ENCODE assay signal across 8 cellular contexts in the genomic region with DNA sequence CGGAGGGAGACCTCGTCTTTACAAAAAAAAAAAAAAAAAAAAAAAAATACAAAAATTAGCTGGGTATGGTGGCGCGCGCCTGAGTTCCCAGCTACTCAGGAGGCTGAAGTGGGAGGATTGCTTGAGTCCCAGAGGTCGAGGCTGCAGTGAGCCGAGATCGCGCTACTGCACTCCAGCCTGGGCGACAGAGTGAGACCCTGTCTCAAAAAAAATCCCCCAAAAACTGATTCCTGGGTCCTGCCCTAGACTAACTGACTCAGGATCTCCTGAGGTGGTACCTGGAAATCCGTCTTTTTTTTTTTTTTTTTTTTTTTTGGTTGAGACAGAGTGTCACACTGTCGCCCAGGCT. TPM values are rescaled to one million over a fixed set of nuclear protein-coding genes. Genes with fewer than 3 reads are reported as not detected.
DNase-seq lines count a peak whose midpoint lies in the region; ATAC-seq, FAIRE-seq and TF ChIP-seq lines count a peak whose summit lies in the region.
"Not testable (repeated sequence)": the region's sequence is repeated elsewhere in the genome, so short reads cannot be mapped to it uniquely, and the experiment has no call there.

No MANE protein-coding gene starts in this region.

- peaks cover 3 to 11% (median 9%) of the 10 kb centered on the region in 3 donors for H3K4me1 Mint-ChIP-seq in CD8-positive, alpha-beta memory T cell
- H3K4me1 Mint-ChIP-seq in brain: peaks cover 17% of the 10 kb centered on the region

- CTCF ChIA-PET in CD8-positive, alpha-beta memory T cell (lab: Charles Lee): interaction anchor here (0.5 to 4.0 kb wide), 7 partner anchors 11 to 982 kb away, joined by 3 to 45 read pairs (median 3); a partner anchor contains a TSS

- peak overlapping the region; percentile 66 for H3K4me3 ChIP-seq in CD8-positive, alpha-beta memory T cell (ENCODE audit: low read length)
- H3K4me3 ChIP-seq in KMS-11 (IDR thresholded peaks at IDR 0.05; ENCODE audit: insufficient read depth, low read depth, low read length): not testable (repeated sequence)
- peak overlapping the region; percentile 73 for H3K4me3 ChIP-seq in WI38 (ENCODE audit: low read depth, low read length)
- peak overlapping the region; percentile 75 for H3K4me3 ChIP-seq in fibroblast of mammary gland (ENCODE audit: control insufficient read depth, low read depth, low read length)
- H3K4me3 ChIP-seq in liver (ENCODE audit: low read depth in 1 of 3, low read length in 3 of 3): peak overlapping the region; percentile 72 to 80 (median 77)
- H3K4me3 ChIP-seq in pancreas: peak overlapping the region; percentile 38 to 68 (median 63)
- peak overlapping the region; percentile 86 for H3K4me3 ChIP-seq in thymus (ENCODE audit: low read length)

- H2AFZ ChIP-seq in KMS-11 (ENCODE audit: low read depth): peak overlapping the region; percentile 75; the same call in 1 of the 2 replicates

- ATAC-seq in pancreas: peak in 2 of 4 donors; percentile 2 to 27

- not testable (repeated sequence) for H3K9ac ChIP-seq in KMS-11
- H3K9ac ChIP-seq in liver (ENCODE audit: low read depth in 1 of 2, low read length in 2 of 2): peak overlapping the region; percentile 64 to 72

- not testable (repeated sequence) for FAIRE-seq in pancreas (lab: Jason Lieb, UNC)

- H3K27ac Mint-ChIP-seq in CD8-positive, alpha-beta memory T cell: peak overlapping the region in 7 of 8 donors; percentile 80 to 98 (median 86)
- peak overlapping the region in 4 of 5 experiments; percentile 80 to 97 (median 94) for H3K27ac Mint-ChIP-seq in brain

- H3K4me2 ChIP-seq in KMS-11: peak overlapping the region; percentile 79

- not testable (repeated sequence) for TF ChIP-seq RAD21 in liver (IDR thresholded peaks at IDR 0.05)

- not testable (repeated sequence) for H3K79me2 ChIP-seq in KMS-11 (ENCODE audit: insufficient read depth, low read depth)

- TF ChIP-seq CTCF in KMS-11 (conservative IDR thresholded peaks at IDR 0.05; ENCODE audit: low read depth, low read length); WI38 (IDR thresholded peaks at IDR 0.05; ENCODE audit: low read depth, low read length); brain (conservative IDR thresholded peaks at IDR 0.05); fibroblast of mammary gland (conservative IDR thresholded peaks at IDR 0.05; ENCODE audit: control insufficient read depth, insufficient read depth, low read depth, low read length); liver (IDR thresholded peaks at IDR 0.05; ENCODE audit: low read depth, low read length, missing input control); pancreas (IDR thresholded peaks at IDR 0.05): not testable (repeated sequence)

- H3K27me3 ChIP-seq in CD8-positive, alpha-beta memory T cell (ENCODE audit: insufficient read depth, low read length, poor library complexity, severe bottlenecking); KMS-11 (ENCODE audit: insufficient read depth, low read depth); liver (ENCODE audit: control insufficient read depth in 4 of 4, insufficient read depth in 4 of 4, low read length in 3 of 4); pancreas; thymus (ENCODE audit: control insufficient read depth, insufficient read depth): not testable (repeated sequence)

- peak overlapping the region; percentile 83 for H3K27ac ChIP-seq in CD8-positive, alpha-beta memory T cell (ENCODE audit: low read depth, low read length)
- not testable (repeated sequence) for H3K27ac ChIP-seq in KMS-11
- peak overlapping the region; percentile 36 to 61 for H3K27ac ChIP-seq in liver (ENCODE audit: low read depth in 1 of 2, low read length in 2 of 2)
- peak overlapping the region in 2 of 4 donors; percentile 58 to 67 for H3K27ac ChIP-seq in pancreas
- H3K27ac ChIP-seq in thymus (ENCODE audit: low read depth): peak overlapping the region; percentile 86

- H4K20me1 ChIP-seq in KMS-11 (ENCODE audit: insufficient read depth): not testable (repeated sequence)

- not testable (repeated sequence) for DNase-seq in CD8-positive, alpha-beta memory T cell; fibroblast of mammary gland (ENCODE audit: low read depth); pancreas

- not testable (repeated sequence) for H3K9me3 Mint-ChIP-seq in CD8-positive, alpha-beta memory T cell; brain

- H3K4me3 Mint-ChIP-seq in CD8-positive, alpha-beta memory T cell: peak overlapping the region; percentile 86 to 96 (median 89)
- peak overlapping the region; percentile 85 to 90 (median 86) for H3K4me3 Mint-ChIP-seq in brain

- not testable (repeated sequence) for H3K9me3 ChIP-seq in CD8-positive, alpha-beta memory T cell (ENCODE audit: low read length); liver (ENCODE audit: control insufficient read depth in 4 of 4, low read length in 3 of 4); pancreas; thymus (ENCODE audit: control insufficient read depth)

- H3K27me3 Mint-ChIP-seq in CD8-positive, alpha-beta memory T cell; brain: not testable (repeated sequence)

- POLR2A ChIA-PET in CD8-positive, alpha-beta memory T cell (lab: Charles Lee): interaction anchor here (0.5 to 1.3 kb wide), 6 partner anchors 10 to 163 kb away, joined by 3 to 8 read pairs (median 4); a partner anchor contains a TSS

- 72% methylated on average over 12 of the region's 12 CpGs for WGBS in liver
- WGBS in pancreas, 2 donors: 62 to 67% methylated on average over 11 to 12 of the region's 12 CpGs
- 75% methylated on average over 12 of the region's 12 CpGs for WGBS in thymus

- H3K36me3 ChIP-seq in CD8-positive, alpha-beta memory T cell (ENCODE audit: insufficient read depth, low read length); KMS-11 (ENCODE audit: insufficient read depth); liver (ENCODE audit: control insufficient read depth in 4 of 4, insufficient read depth in 3 of 4, low read depth in 1 of 4, low read length in 3 of 4); pancreas; thymus (ENCODE audit: control insufficient read depth, insufficient read depth): not testable (repeated sequence)

- intact Hi-C loops in pancreas (cut with DNase I): not testable (repeated sequence)

- not testable (repeated sequence) for H3K36me3 Mint-ChIP-seq in CD8-positive, alpha-beta memory T cell; brain

- peaks cover 10% of the 10 kb centered on the region for H3K4me1 ChIP-seq in CD8-positive, alpha-beta memory T cell (ENCODE audit: insufficient read depth, low read length)
- H3K4me1 ChIP-seq in KMS-11 (ENCODE audit: low read depth, poor library complexity, severe bottlenecking); liver (ENCODE audit: control insufficient read depth in 4 of 4, insufficient read depth in 4 of 4, low read length in 3 of 4); pancreas; thymus (ENCODE audit: control insufficient read depth, insufficient read depth, low read length): not testable (repeated sequence)

RNA-seq across cellular contexts. Expression of a gene that starts 0.5 kb away (rescaled TPM):
- total RNA-seq in CD8-positive, alpha-beta memory T cell: 10 to 100 TPM in 1 of 2 experiments, 1 to 10 TPM in 1; 9.8 to 11.1 TPM
- 4.6 TPM for polyA plus RNA-seq in CD8-positive, alpha-beta memory T cell
- polyA plus RNA-seq in brain (ENCODE audit: insufficient read depth, low read depth, low replicate concordance) (27.9 TPM), liver (10 to 100 TPM in 1 of 2 donors, 1 to 10 TPM in 1; 6.0 to 10.4 TPM), pancreas (10 to 100 TPM; 31.0 to 54.5 TPM), thymus (17.9 TPM)
- total RNA-seq in liver (10 to 100 TPM; 11.3 to 12.0 TPM), pancreas (10 to 100 TPM; 14.7 to 25.3 (median 17.6) TPM)

RNA-seq across cellular contexts. Expression of a gene that starts 30.3 kb away (rescaled TPM):
- 10 to 100 TPM; 52.0 TPM for total RNA-seq in CD8-positive, alpha-beta memory T cell
- 11.7 TPM for polyA plus RNA-seq in CD8-positive, alpha-beta memory T cell
- polyA plus RNA-seq in brain (ENCODE audit: insufficient read depth, low read depth, low replicate concordance): 4.3 TPM
- 10 to 100 TPM in 1 of 2 donors, 1 to 10 TPM in 1; 8.5 to 15.7 TPM for total RNA-seq in liver
- polyA plus RNA-seq in liver: 1 to 10 TPM; 5.6 to 8.2 TPM
- 1 to 10 TPM; 4.6 to 9.0 (median 6.2) TPM for total RNA-seq in pancreas
- polyA plus RNA-seq in pancreas: 1 to 10 TPM; 2.2 to 5.8 TPM
- polyA plus RNA-seq in thymus: 19.2 TPM
